ENCODE assay signal across 2 cellular contexts in genomic region chr19:17202713-17203112, GRCh38.
TF ChIP-seq lines count a peak whose summit lies in the region.

No MANE protein-coding gene starts in this region.

TF ChIP-seq in IMR-90, 13 proteins besides CTCF, POLR2A, EP300 and RAD21:
- TF ChIP-seq SMC3 (IDR thresholded peaks at IDR 0.05; ENCODE audit: low read depth, low read length), result no peak
- no peak for TF ChIP-seq BHLHE40 (IDR thresholded peaks at IDR 0.05; ENCODE audit: low read depth, low read length)
- no peak for TF ChIP-seq RFX5 (IDR thresholded peaks at IDR 0.05; ENCODE audit: low read depth, low read length)
- TF ChIP-seq CHD1 (IDR thresholded peaks at IDR 0.05; ENCODE audit: low read depth, low read length), result no peak
- no peak for TF ChIP-seq MAFK (IDR thresholded peaks at IDR 0.05; ENCODE audit: low read depth, low read length)
- TF ChIP-seq CEBPB (IDR thresholded peaks at IDR 0.05; ENCODE audit: low read depth, low read length), result no peak
- TF ChIP-seq ELK1 (IDR thresholded peaks at IDR 0.05; ENCODE audit: borderline replicate concordance, low read depth, low read length), result no peak
- no peak for TF ChIP-seq MAZ (IDR thresholded peaks at IDR 0.05; ENCODE audit: borderline replicate concordance, low read depth, low read length)
- no peak for TF ChIP-seq NFE2L2 (IDR thresholded peaks at IDR 0.05; ENCODE audit: low read depth, low read length)
- no peak for TF ChIP-seq USF2 (IDR thresholded peaks at IDR 0.05; ENCODE audit: low read depth, low read length)
- TF ChIP-seq MXI1 (IDR thresholded peaks at IDR 0.05; ENCODE audit: borderline replicate concordance, low read depth, low read length), result no peak
- no peak for TF ChIP-seq RCOR1 (IDR thresholded peaks at IDR 0.05; ENCODE audit: insufficient replicate concordance, low read length)
- TF ChIP-seq FOS (IDR thresholded peaks at IDR 0.05; ENCODE audit: low read depth, low read length), result no peak
TF ChIP-seq in IMR-90: peak in this region for 0.

TF ChIP-seq in GM12878, 131 proteins besides CTCF, POLR2A, EP300 and RAD21:
- TF ChIP-seq SMAD5 (IDR thresholded peaks at IDR 0.05; ENCODE audit: low read depth) (no peak), IRF3 (IDR thresholded peaks at IDR 0.05) (no peak), MYC (IDR thresholded peaks at IDR 0.05; ENCODE audit: insufficient read depth, insufficient read length, insufficient replicate concordance, low read length, severe bottlenecking) (no peak), ZBTB40 (IDR thresholded peaks at IDR 0.05; ENCODE audit: borderline replicate concordance) (no peak), ESRRA (IDR thresholded peaks at IDR 0.05; ENCODE audit: low read length) (no peak), TARDBP (IDR thresholded peaks at IDR 0.05; ENCODE audit: borderline replicate concordance) (no peak), YBX1 (IDR thresholded peaks at IDR 0.05) (no peak), STAT1 (conservative IDR thresholded peaks at IDR 0.05) (no peak), CBFB (IDR thresholded peaks at IDR 0.05; ENCODE audit: low read depth) (no peak), SMARCA5 (IDR thresholded peaks at IDR 0.05) (no peak), ZNF207 (IDR thresholded peaks at IDR 0.05; ENCODE audit: borderline replicate concordance) (no peak), SIN3A (IDR thresholded peaks at IDR 0.05; ENCODE audit: low read depth, low read length) (no peak), NKRF (conservative IDR thresholded peaks at IDR 0.05) (no peak), EED (IDR thresholded peaks at IDR 0.05; ENCODE audit: low read depth) (no peak)
